ENCODE assay signal across 20 cellular contexts in genomic region chr22:21819183-21819770, GRCh38. TPM values are rescaled to one million over a fixed set of nuclear protein-coding genes. Genes with fewer than 3 reads are reported as not detected.
A peak's percentile ranks its signal among the peaks of the same experiment; 100 is the strongest.
DNase-seq lines count a peak whose midpoint lies in the region; ATAC-seq and TF ChIP-seq lines count a peak whose summit lies in the region.
"Had no signal": no experiment of that assay in that cellular context is flagged by ENCODE, and none has a peak within 500 bp of the region (broad histone marks: within the 10 kb centered on the region; RNA-seq: fewer than 3 reads in every experiment).

No MANE protein-coding gene starts in this region.

- no peak for DNase-seq in T-helper 2 cell treated with Interferon-gamma antibody and Interleukin-4, amounts not matched to agents 5 μg/mL and 100 μg/mL, for 36 hours (ENCODE audit: low spot score)
- DNase-seq in T-helper 2 cell: no peak
- no peak for DNase-seq in RWPE2 (ENCODE audit: low spot score)
- DNase-seq in spleen: no peak
- no peak for DNase-seq in ecto neural progenitor cell (ENCODE audit: low spot score)
- DNase-seq in T-helper 9 cell: no peak
- no peak for DNase-seq in activated CD8-positive, alpha-beta memory T cell treated with anti-CD3 and anti-CD28 coated beads, Interleukin-2, amount 50 U/mL, for 48 hours
- DNase-seq: activated CD4-positive, alpha-beta memory T cell treated with anti-CD3 and anti-CD28 coated beads, Interleukin-2, amount 10 ng/mL, durations not matched to agents 7 days and 5 days; amniotic stem cell; C1 segment of cervical spinal cord; central memory CD4-positive, alpha-beta T cell; hippocampal formation; NCI-H1417; NCI-H2171; small intestine had no signal

- no peaks in the 10 kb centered on the region for H3K27me3 Mint-ChIP-seq in T-helper 2 cell treated with Interferon-gamma antibody and Interleukin-4, amounts not matched to agents 5 μg/mL and 100 μg/mL, for 36 hours (ENCODE audit: low read depth)
- H3K27me3 Mint-ChIP-seq: activated CD4-positive, alpha-beta memory T cell treated with anti-CD3 and anti-CD28 coated beads, Interleukin-2, amount 10 ng/mL, durations not matched to agents 7 days and 5 days; progenitor cell of endocrine pancreas had no signal

- H3K27me3 ChIP-seq in RWPE2 (ENCODE audit: insufficient read depth, poor library complexity, severe bottlenecking) (no peaks in the 10 kb centered on the region), iPS-20b (ENCODE audit: insufficient read depth, low read length) (no peaks in the 10 kb centered on the region), spleen (replicated peaks in 1 of 7) (no peaks in the 10 kb centered on the region)

- H3K4me3 ChIP-seq in RWPE2 (ENCODE audit: severe bottlenecking) (no peak overlapping the region), iPS-20b (ENCODE audit: low read length) (no peak overlapping the region), spleen (peak overlapping the region in 1 of 8 donors; percentile 37)
- H3K4me3 ChIP-seq: thoracic aorta had no signal

- H3K4me1 ChIP-seq in RWPE2 (ENCODE audit: insufficient read depth, poor library complexity, severe bottlenecking) (peaks cover 24% of the 10 kb centered on the region), iPS-20b (ENCODE audit: insufficient read depth, low read length) (peaks cover 21% of the 10 kb centered on the region), spleen (peaks cover 42 to 98% (median 83%) of the 10 kb centered on the region in 6 donors)

- H3K9me3 ChIP-seq in RWPE2 (ENCODE audit: severe bottlenecking) (peaks cover 3% of the 10 kb centered on the region), iPS-20b (ENCODE audit: insufficient read depth, low read depth, low read length) (no peaks in the 10 kb centered on the region), spleen (no peaks in the 10 kb centered on the region)
- H3K9me3 ChIP-seq: thoracic aorta had no signal

- 91 to 98% (median 94%) methylated on average over 2 of the region's 2 CpGs for WGBS in spleen, 5 donors

- peak overlapping the region; percentile 5; the same call in 1 of the 2 replicates for H3K9ac ChIP-seq in iPS-20b (ENCODE audit: low read depth, low read length)

- no peak for ATAC-seq in RWPE2 (ENCODE audit: low read depth)

- intact Hi-C loops in spleen (cut with DNase I; ENCODE audit: low total_unique reads): loop anchor here (10.0 kb wide), 1 partner anchor 46 kb away; the partner anchor contains the start of gene MAPK1

- no peak overlapping the region for H3K4me3 Mint-ChIP-seq in T-helper 2 cell treated with Interferon-gamma antibody and Interleukin-4, amounts not matched to agents 5 μg/mL and 100 μg/mL, for 36 hours
- H3K4me3 Mint-ChIP-seq: activated CD4-positive, alpha-beta memory T cell treated with anti-CD3 and anti-CD28 coated beads, Interleukin-2, amount 10 ng/mL, durations not matched to agents 7 days and 5 days; activated T-helper 1 cell treated with anti-CD3 and anti-CD28 coated beads, Interleukin-12 subunit alpha, Interleukin-12 subunit beta, Interleukin-2, Interleukin-4 antibody, amounts not matched to agents 30 ng/mL and 10 ng/mL and 1 ng/mL, durations not matched to agents 14 hours and 24 hours and 36 hours had no signal

- no peak for TF ChIP-seq CTCF in RWPE2 (IDR thresholded peaks at IDR 0.05; ENCODE audit: poor library complexity, severe bottlenecking)
- TF ChIP-seq CTCF in spleen (IDR thresholded peaks at IDR 0.05 in 8 of 11, conservative IDR thresholded peaks at IDR 0.05 in 3 of 11): no peak

- H3K27ac ChIP-seq in RWPE2 (ENCODE audit: poor library complexity, severe bottlenecking) (peak overlapping the region; percentile 69), iPS-20b (ENCODE audit: low read length) (no peak overlapping the region), spleen (peak overlapping the region in 7 of 8 donors; percentile 57 to 92 (median 88))
- H3K27ac ChIP-seq: 22Rv1, thoracic aorta had no signal

- H3K36me3 Mint-ChIP-seq in T-helper 2 cell treated with Interferon-gamma antibody and Interleukin-4, amounts not matched to agents 5 μg/mL and 100 μg/mL, for 36 hours (ENCODE audit: low read depth): peaks cover 13% of the 10 kb centered on the region

- no peaks in the 10 kb centered on the region; the same call in 1 of the 2 replicates for H3K36me3 ChIP-seq in RWPE2 (ENCODE audit: low read depth)
- H3K36me3 ChIP-seq in iPS-20b (ENCODE audit: insufficient read depth, low read depth, low read length): no peaks in the 10 kb centered on the region
- H3K36me3 ChIP-seq in spleen: no peaks in the 10 kb centered on the region
- H3K36me3 ChIP-seq: thoracic aorta had no signal

- peaks cover 46% of the 10 kb centered on the region for H3K4me1 Mint-ChIP-seq in T-helper 2 cell treated with Interferon-gamma antibody and Interleukin-4, amounts not matched to agents 5 μg/mL and 100 μg/mL, for 36 hours (ENCODE audit: low read depth)

- H3K9me3 Mint-ChIP-seq in T-helper 2 cell treated with Interferon-gamma antibody and Interleukin-4, amounts not matched to agents 5 μg/mL and 100 μg/mL, for 36 hours: no peaks in the 10 kb centered on the region
- H3K9me3 Mint-ChIP-seq: activated CD4-positive, alpha-beta memory T cell treated with anti-CD3 and anti-CD28 coated beads, Interleukin-2, amount 10 ng/mL, durations not matched to agents 7 days and 5 days; activated T-helper 1 cell treated with anti-CD3 and anti-CD28 coated beads, Interleukin-12 subunit alpha, Interleukin-12 subunit beta, Interleukin-2, Interleukin-4 antibody, amounts not matched to agents 30 ng/mL and 10 ng/mL and 1 ng/mL, durations not matched to agents 14 hours and 24 hours and 36 hours had no signal

- H3K27ac Mint-ChIP-seq in T-helper 2 cell treated with Interferon-gamma antibody and Interleukin-4, amounts not matched to agents 5 μg/mL and 100 μg/mL, for 36 hours: peak overlapping the region; percentile 11
- H3K27ac Mint-ChIP-seq: activated T-helper 1 cell treated with anti-CD3 and anti-CD28 coated beads, Interleukin-12 subunit alpha, Interleukin-12 subunit beta, Interleukin-2, Interleukin-4 antibody, amounts not matched to agents 30 ng/mL and 10 ng/mL and 1 ng/mL, durations not matched to agents 14 hours and 24 hours and 36 hours had no signal

- TF ChIP-seq POLR2A in spleen (IDR thresholded peaks at IDR 0.05): no peak

RNA-seq across cellular contexts. Expression of gene MAPK1, which starts 48.2 kb away (rescaled TPM):
- 100 to 1,000 TPM in 5 of 7 donors, 10 to 100 TPM in 2; 87.0 to 165 (median 131) TPM for total RNA-seq in spleen
- 10 to 100 TPM; 11.6 to 18.0 (median 15.1) TPM for polyA plus RNA-seq in spleen
